1 cellular context compared by ENCODE assay signal in the genomic region with DNA sequence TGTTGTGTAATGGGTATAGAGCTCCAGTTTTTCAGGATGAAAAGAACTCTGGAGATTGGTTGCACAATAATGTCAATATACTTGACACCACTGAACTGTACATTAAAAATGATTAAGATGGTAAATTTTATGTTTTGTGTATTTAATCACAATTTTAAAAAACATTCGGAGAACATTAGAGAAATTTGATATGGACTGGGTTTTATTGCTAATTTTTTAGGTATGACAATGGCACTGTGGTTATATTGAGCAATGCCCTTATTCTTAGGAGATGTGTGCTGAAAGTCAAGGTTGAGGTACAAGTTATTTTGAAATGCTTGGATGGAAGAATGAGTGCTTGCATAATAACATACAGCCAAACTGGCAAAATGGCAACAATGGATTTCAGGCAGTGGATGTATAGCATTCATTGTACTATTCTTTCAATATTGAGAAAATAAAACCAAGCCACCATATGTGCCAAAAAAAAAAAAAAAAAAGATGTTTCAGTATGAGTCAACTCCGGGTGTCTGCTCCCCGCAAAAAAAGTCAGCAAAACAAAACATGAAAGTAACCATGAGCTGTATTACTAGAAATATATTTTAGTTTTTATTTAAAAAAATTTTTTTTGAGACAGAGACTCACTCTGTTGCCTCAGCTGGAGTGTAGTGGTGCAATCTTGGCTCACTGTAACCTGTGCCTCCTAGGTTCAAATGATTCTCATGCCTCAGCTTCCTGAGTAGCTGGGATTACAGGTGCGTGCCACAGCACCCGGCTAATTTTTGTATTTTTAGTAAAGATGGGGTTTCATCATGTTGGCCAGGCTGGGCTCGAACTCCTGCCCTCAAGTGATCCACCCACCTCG.
TF ChIP-seq lines count a peak whose summit lies in the region.

No MANE protein-coding gene starts in this region.

TF ChIP-seq in WTC11, 78 proteins besides CTCF, POLR2A, EP300 and RAD21 (continued from another document):
- TF ChIP-seq, protein P1, sequence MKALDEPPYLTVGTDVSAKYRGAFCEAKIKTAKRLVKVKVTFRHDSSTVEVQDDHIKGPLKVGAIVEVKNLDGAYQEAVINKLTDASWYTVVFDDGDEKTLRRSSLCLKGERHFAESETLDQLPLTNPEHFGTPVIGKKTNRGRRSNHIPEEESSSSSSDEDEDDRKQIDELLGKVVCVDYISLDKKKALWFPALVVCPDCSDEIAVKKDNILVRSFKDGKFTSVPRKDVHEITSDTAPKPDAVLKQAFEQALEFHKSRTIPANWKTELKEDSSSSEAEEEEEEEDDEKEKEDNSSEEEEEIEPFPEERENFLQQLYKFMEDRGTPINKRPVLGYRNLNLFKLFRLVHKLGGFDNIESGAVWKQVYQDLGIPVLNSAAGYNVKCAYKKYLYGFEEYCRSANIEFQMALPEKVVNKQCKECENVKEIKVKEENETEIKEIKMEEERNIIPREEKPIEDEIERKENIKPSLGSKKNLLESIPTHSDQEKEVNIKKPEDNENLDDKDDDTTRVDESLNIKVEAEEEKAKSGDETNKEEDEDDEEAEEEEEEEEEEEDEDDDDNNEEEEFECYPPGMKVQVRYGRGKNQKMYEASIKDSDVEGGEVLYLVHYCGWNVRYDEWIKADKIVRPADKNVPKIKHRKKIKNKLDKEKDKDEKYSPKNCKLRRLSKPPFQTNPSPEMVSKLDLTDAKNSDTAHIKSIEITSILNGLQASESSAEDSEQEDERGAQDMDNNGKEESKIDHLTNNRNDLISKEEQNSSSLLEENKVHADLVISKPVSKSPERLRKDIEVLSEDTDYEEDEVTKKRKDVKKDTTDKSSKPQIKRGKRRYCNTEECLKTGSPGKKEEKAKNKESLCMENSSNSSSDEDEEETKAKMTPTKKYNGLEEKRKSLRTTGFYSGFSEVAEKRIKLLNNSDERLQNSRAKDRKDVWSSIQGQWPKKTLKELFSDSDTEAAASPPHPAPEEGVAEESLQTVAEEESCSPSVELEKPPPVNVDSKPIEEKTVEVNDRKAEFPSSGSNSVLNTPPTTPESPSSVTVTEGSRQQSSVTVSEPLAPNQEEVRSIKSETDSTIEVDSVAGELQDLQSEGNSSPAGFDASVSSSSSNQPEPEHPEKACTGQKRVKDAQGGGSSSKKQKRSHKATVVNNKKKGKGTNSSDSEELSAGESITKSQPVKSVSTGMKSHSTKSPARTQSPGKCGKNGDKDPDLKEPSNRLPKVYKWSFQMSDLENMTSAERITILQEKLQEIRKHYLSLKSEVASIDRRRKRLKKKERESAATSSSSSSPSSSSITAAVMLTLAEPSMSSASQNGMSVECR (CRISPR knock-in tag; IDR thresholded peaks at IDR 0.05; ENCODE audit: borderline replicate concordance), result no peak
- TF ChIP-seq KAT7 (CRISPR knock-in tag; IDR thresholded peaks at IDR 0.05; ENCODE audit: borderline replicate concordance) (no peak), ELF4 (CRISPR knock-in tag; IDR thresholded peaks at IDR 0.05; ENCODE audit: low read depth) (no peak), NR3C1 (CRISPR knock-in tag; conservative IDR thresholded peaks at IDR 0.05; ENCODE audit: low read depth) (no peak), ZNF263 (CRISPR knock-in tag; IDR thresholded peaks at IDR 0.05; ENCODE audit: low read depth) (no peak), ZNF416 (CRISPR knock-in tag; IDR thresholded peaks at IDR 0.05) (no peak), ZNF219 (CRISPR knock-in tag; IDR thresholded peaks at IDR 0.05; ENCODE audit: borderline replicate concordance) (no peak), NFYB (CRISPR knock-in tag; conservative IDR thresholded peaks at IDR 0.05; ENCODE audit: low read depth) (no peak), TEAD4 (CRISPR knock-in tag; IDR thresholded peaks at IDR 0.05) (no peak)
- TF ChIP-seq, protein P2, sequence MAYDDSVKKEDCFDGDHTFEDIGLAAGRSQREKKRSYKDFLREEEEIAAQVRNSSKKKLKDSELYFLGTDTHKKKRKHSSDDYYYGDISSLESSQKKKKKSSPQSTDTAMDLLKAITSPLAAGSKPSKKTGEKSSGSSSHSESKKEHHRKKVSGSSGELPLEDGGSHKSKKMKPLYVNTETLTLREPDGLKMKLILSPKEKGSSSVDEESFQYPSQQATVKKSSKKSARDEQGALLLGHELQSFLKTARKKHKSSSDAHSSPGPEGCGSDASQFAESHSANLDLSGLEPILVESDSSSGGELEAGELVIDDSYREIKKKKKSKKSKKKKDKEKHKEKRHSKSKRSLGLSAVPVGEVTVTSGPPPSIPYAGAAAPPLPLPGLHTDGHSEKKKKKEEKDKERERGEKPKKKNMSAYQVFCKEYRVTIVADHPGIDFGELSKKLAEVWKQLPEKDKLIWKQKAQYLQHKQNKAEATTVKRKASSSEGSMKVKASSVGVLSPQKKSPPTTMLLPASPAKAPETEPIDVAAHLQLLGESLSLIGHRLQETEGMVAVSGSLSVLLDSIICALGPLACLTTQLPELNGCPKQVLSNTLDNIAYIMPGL (CRISPR knock-in tag; IDR thresholded peaks at IDR 0.05), result no peak
- TF ChIP-seq, protein P3, sequence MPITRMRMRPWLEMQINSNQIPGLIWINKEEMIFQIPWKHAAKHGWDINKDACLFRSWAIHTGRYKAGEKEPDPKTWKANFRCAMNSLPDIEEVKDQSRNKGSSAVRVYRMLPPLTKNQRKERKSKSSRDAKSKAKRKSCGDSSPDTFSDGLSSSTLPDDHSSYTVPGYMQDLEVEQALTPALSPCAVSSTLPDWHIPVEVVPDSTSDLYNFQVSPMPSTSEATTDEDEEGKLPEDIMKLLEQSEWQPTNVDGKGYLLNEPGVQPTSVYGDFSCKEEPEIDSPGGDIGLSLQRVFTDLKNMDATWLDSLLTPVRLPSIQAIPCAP (CRISPR knock-in tag; IDR thresholded peaks at IDR 0.05), result no peak
- TF ChIP-seq, protein P4, sequence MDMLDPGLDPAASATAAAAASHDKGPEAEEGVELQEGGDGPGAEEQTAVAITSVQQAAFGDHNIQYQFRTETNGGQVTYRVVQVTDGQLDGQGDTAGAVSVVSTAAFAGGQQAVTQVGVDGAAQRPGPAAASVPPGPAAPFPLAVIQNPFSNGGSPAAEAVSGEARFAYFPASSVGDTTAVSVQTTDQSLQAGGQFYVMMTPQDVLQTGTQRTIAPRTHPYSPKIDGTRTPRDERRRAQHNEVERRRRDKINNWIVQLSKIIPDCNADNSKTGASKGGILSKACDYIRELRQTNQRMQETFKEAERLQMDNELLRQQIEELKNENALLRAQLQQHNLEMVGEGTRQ (CRISPR knock-in tag; IDR thresholded peaks at IDR 0.05), result no peak
- TF ChIP-seq, protein P5, sequence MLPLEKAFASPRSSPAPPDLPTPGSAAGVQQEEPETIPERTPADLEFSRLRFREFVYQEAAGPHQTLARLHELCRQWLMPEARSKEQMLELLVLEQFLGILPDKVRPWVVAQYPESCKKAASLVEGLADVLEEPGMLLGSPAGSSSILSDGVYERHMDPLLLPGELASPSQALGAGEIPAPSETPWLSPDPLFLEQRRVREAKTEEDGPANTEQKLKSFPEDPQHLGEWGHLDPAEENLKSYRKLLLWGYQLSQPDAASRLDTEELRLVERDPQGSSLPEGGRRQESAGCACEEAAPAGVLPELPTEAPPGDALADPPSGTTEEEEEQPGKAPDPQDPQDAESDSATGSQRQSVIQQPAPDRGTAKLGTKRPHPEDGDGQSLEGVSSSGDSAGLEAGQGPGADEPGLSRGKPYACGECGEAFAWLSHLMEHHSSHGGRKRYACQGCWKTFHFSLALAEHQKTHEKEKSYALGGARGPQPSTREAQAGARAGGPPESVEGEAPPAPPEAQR (CRISPR knock-in tag; IDR thresholded peaks at IDR 0.05), result no peak
- TF ChIP-seq, protein P6, sequence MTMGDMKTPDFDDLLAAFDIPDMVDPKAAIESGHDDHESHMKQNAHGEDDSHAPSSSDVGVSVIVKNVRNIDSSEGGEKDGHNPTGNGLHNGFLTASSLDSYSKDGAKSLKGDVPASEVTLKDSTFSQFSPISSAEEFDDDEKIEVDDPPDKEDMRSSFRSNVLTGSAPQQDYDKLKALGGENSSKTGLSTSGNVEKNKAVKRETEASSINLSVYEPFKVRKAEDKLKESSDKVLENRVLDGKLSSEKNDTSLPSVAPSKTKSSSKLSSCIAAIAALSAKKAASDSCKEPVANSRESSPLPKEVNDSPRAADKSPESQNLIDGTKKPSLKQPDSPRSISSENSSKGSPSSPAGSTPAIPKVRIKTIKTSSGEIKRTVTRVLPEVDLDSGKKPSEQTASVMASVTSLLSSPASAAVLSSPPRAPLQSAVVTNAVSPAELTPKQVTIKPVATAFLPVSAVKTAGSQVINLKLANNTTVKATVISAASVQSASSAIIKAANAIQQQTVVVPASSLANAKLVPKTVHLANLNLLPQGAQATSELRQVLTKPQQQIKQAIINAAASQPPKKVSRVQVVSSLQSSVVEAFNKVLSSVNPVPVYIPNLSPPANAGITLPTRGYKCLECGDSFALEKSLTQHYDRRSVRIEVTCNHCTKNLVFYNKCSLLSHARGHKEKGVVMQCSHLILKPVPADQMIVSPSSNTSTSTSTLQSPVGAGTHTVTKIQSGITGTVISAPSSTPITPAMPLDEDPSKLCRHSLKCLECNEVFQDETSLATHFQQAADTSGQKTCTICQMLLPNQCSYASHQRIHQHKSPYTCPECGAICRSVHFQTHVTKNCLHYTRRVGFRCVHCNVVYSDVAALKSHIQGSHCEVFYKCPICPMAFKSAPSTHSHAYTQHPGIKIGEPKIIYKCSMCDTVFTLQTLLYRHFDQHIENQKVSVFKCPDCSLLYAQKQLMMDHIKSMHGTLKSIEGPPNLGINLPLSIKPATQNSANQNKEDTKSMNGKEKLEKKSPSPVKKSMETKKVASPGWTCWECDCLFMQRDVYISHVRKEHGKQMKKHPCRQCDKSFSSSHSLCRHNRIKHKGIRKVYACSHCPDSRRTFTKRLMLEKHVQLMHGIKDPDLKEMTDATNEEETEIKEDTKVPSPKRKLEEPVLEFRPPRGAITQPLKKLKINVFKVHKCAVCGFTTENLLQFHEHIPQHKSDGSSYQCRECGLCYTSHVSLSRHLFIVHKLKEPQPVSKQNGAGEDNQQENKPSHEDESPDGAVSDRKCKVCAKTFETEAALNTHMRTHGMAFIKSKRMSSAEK (CRISPR knock-in tag; IDR thresholded peaks at IDR 0.05; ENCODE audit: borderline replicate concordance), result no peak
- TF ChIP-seq, protein P7, sequence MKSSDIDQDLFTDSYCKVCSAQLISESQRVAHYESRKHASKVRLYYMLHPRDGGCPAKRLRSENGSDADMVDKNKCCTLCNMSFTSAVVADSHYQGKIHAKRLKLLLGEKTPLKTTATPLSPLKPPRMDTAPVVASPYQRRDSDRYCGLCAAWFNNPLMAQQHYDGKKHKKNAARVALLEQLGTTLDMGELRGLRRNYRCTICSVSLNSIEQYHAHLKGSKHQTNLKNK (CRISPR knock-in tag; IDR thresholded peaks at IDR 0.05), result no peak
- TF ChIP-seq, protein P8, sequence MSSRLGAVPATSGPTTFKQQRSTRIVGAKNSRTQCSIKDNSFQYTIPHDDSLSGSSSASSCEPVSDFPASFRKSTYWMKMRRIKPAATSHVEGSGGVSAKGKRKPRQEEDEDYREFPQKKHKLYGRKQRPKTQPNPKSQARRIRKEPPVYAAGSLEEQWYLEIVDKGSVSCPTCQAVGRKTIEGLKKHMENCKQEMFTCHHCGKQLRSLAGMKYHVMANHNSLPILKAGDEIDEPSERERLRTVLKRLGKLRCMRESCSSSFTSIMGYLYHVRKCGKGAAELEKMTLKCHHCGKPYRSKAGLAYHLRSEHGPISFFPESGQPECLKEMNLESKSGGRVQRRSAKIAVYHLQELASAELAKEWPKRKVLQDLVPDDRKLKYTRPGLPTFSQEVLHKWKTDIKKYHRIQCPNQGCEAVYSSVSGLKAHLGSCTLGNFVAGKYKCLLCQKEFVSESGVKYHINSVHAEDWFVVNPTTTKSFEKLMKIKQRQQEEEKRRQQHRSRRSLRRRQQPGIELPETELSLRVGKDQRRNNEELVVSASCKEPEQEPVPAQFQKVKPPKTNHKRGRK (CRISPR knock-in tag; IDR thresholded peaks at IDR 0.05; ENCODE audit: borderline replicate concordance), result no peak
- TF ChIP-seq, protein P9, sequence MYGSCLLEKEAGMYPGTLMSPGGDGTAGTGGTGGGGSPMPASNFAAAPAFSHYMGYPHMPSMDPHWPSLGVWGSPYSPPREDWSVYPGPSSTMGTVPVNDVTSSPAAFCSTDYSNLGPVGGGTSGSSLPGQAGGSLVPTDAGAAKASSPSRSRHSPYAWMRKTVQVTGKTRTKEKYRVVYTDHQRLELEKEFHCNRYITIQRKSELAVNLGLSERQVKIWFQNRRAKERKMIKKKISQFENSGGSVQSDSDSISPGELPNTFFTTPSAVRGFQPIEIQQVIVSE (CRISPR knock-in tag; IDR thresholded peaks at IDR 0.05; ENCODE audit: borderline replicate concordance), result no peak
- TF ChIP-seq, protein P10, sequence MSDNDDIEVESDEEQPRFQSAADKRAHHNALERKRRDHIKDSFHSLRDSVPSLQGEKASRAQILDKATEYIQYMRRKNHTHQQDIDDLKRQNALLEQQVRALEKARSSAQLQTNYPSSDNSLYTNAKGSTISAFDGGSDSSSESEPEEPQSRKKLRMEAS (CRISPR knock-in tag; IDR thresholded peaks at IDR 0.05), result no peak
TF ChIP-seq in WTC11: peak in this region for 0.
